Comparison of ENCODE assay signal across 10 cellular contexts in the genomic region with DNA sequence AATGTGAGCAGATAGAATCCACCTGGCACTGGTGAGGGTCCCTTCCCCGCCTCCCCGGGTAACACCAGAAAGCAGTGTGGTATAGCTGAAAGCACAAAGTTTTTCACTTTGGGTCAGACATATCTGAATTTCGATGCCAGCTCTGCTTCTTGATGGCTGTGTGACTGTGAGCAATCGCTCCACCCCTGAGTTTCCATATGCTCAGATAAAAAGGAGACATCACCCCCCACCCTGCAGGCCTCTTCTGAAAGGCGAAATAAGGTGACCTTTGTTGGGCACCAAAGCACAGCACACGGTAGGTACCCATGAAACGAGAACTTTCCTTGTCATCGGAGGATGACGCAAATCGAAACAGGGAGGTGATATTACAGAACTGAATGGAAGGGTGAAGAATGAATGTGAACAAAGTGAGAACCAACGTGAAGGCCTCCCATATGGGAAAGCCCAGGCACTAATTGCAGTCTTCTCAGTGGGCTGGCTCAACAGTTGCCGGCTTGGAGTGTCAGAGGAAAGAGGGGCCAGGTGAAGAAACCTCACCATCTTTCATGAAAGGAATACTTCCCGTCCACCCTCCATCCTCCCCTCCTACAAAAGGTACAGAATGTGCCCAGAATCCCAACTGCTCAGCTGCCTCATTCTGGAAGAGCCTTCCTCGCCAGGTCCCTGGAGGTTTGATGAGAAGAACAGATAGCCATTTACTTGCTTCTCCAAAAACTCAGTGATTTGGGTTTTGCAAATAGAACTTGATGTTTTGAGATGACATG.
DNase-seq lines count a peak whose midpoint lies in the region; ATAC-seq and TF ChIP-seq lines count a peak whose summit lies in the region.
"Had no signal": no experiment of that assay in that cellular context is flagged by ENCODE, and none has a peak within 500 bp of the region (broad histone marks: within the 10 kb centered on the region; RNA-seq: fewer than 3 reads in every experiment).

No MANE protein-coding gene starts in this region.

- CTCF ChIA-PET in PC-9 (lab: Charles Lee), result no interaction called here

- BruUV-seq in PC-9 (replicated peaks; lab: Mats Ljungman, UMichigan), result no TSS peak

- no peaks in the 10 kb centered on the region for H3K36me3 ChIP-seq in mucosa of descending colon (ENCODE audit: low read depth)
- H3K36me3 ChIP-seq in PC-9 (ENCODE audit: low read depth), result no peaks in the 10 kb centered on the region
- H3K36me3 ChIP-seq: Peyer's patch had no signal

- H3K79me2 ChIP-seq in PC-9 (ENCODE audit: low read depth), result no peaks in the 10 kb centered on the region

- H3K9me2 ChIP-seq in PC-9 (ENCODE audit: insufficient read depth), result no peaks in the 10 kb centered on the region

- H3K4me1 ChIP-seq in mucosa of descending colon (ENCODE audit: low read depth), result no peaks in the 10 kb centered on the region
- H3K4me1 ChIP-seq in PC-9 (replicated peaks; ENCODE audit: insufficient read depth), result no peaks in the 10 kb centered on the region

- H3F3A ChIP-seq in PC-9 (ENCODE audit: insufficient read depth, low read depth), result no peaks in the 10 kb centered on the region

- H3K4me3 ChIP-seq in mucosa of descending colon, result no peak overlapping the region
- H3K4me3 ChIP-seq in PC-9, result no peak overlapping the region
- H3K4me3 ChIP-seq in dorsolateral prefrontal cortex, result no peak overlapping the region

- no peaks in the 10 kb centered on the region for H4K20me1 ChIP-seq in PC-9 (ENCODE audit: insufficient read depth)

- H2AFZ ChIP-seq in PC-9, result no peak overlapping the region

- TF ChIP-seq CTCF in mucosa of descending colon (IDR thresholded peaks at IDR 0.05), result no peak
- TF ChIP-seq CTCF in PC-9 (conservative IDR thresholded peaks at IDR 0.05), result no peak
- no peak for TF ChIP-seq CTCF in dorsolateral prefrontal cortex (IDR thresholded peaks at IDR 0.05 in 54 of 56, conservative IDR thresholded peaks at IDR 0.05 in 2 of 56; ENCODE audit: low read depth in 1 of 56, partially characterized antibody in 56 of 56)

- intact Hi-C loops in mucosa of descending colon (cut with DNase I, micrococcal nuclease), result no loop called here
- intact Hi-C loops in PC-9 (cut with micrococcal nuclease; ENCODE audit: unreplicated experiment), result no loop called here
- intact Hi-C loops in dorsolateral prefrontal cortex (cut with DNase I), result no loop called here

- H3K4me2 ChIP-seq in PC-9, result no peak overlapping the region

- TF ChIP-seq POLR2A in GM18505 (IDR thresholded peaks at IDR 0.05; ENCODE audit: borderline replicate concordance, extremely low read depth, insufficient read depth, insufficient read length), result no peak

- DNase-seq in T-helper 2 cell (peak in 3 of 5 experiments; percentile 39 to 82 (median 67)), mucosa of descending colon (no peak), cerebellar cortex (ENCODE audit: low spot score) (no peak), PC-9 (no peak), NCI-H1694 treated with DMSO at 0.1 percent for 48 hours (lab: John Stamatoyannopoulos, UW) (no peak), dorsolateral prefrontal cortex (no peak)

- POLR2A ChIA-PET in PC-9 (lab: Charles Lee; ENCODE audit: unreplicated experiment), result no interaction called here

- H3K27me3 ChIP-seq in PC-9 (ENCODE audit: insufficient read depth, low read depth) (no peaks in the 10 kb centered on the region), dorsolateral prefrontal cortex (no peaks in the 10 kb centered on the region)
- H3K27me3 ChIP-seq: Peyer's patch had no signal

- H3K27ac ChIP-seq in PC-9, result no peak overlapping the region
- H3K27ac ChIP-seq in dorsolateral prefrontal cortex, result no peak overlapping the region
- H3K27ac ChIP-seq: epithelial cell of prostate had no signal

- H3K9me3 ChIP-seq in mucosa of descending colon (no peaks in the 10 kb centered on the region), PC-9 (ENCODE audit: insufficient read depth, low read depth) (no peaks in the 10 kb centered on the region; the same call in 1 of the 2 replicates)
- H3K9me3 ChIP-seq: Peyer's patch had no signal

- ATAC-seq in GM18505 (IDR thresholded peaks at IDR 0.05; ENCODE audit: unreplicated experiment), result peak; percentile 73
- peak; percentile 67 for ATAC-seq in HG02571 (IDR thresholded peaks at IDR 0.05; ENCODE audit: unreplicated experiment)
- ATAC-seq in mucosa of descending colon, result peak; percentile 34

Comparison
In these comparisons a context has a peak if more than half of its experiments do, and no peak if none do; other contexts are left out.
1. DNase-seq: peak in T-helper 2 cell (3 of 5); none in mucosa of descending colon (0 of 3), cerebellar cortex (single experiment), PC-9 (0 of 2), NCI-H1694 treated with DMSO at 0.1 percent for 48 hours (single experiment) and dorsolateral prefrontal cortex (0 of 10).
2. Peak in every context shown above with its lines, with median percentiles within 50 percentile points of each other: ATAC-seq.